ENCODE assay signal across 9 cellular contexts in the genomic region with DNA sequence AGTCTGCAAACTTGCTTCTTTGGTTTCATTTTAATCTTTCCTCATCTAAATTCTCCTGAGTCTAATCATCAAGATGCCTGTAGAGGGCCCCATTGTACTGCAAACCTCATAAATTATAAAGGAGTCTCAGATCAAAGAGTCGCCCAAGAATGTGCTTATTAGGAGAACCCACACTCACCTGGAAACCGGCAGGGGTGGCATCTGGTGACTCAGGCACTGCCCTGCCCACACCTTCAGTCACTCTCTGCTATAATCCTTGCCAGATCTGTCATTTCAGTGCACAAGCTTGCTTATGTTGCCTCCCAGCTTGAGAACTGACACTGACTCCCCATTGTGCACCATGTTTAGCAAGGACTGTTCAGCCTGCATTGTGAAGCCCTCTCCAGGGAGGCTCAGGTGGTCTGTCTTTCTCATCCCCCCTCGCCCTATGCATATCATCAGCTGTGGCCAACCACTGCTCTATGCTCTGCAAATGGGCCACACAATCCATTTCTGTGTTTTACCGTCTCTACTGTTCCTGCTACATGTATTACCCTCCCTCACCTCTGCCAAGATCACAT. TPM values are rescaled to one million over a fixed set of nuclear protein-coding genes. Genes with fewer than 3 reads are reported as not detected.
DNase-seq lines count a peak whose midpoint lies in the region; ATAC-seq and TF ChIP-seq lines count a peak whose summit lies in the region.
"Had no signal": no experiment of that assay in that cellular context is flagged by ENCODE, and none has a peak within 500 bp of the region (broad histone marks: within the 10 kb centered on the region; RNA-seq: fewer than 3 reads in every experiment).

No MANE protein-coding gene starts in this region.

- no peak overlapping the region for H3K27ac Mint-ChIP-seq in nephron
- H3K27ac Mint-ChIP-seq: mesothelial cell of epicardium had no signal

- POLR2A ChIA-PET in AG04449 (lab: Yijun Ruan, JAX) = no interaction called here

- CTCF ChIA-PET in AG04449 (lab: Yijun Ruan, JAX) = interaction anchor here (0.7 to 11.3 kb wide), 39 partner anchors 8 to 1001 kb away, joined by 3 to 404 read pairs (median 5); partner anchors contain the start of gene EPGN

- no peak overlapping the region for H3K4me3 Mint-ChIP-seq in nephron
- H3K4me3 Mint-ChIP-seq: mesothelial cell of epicardium had no signal

- H3K4me3 ChIP-seq in AG04449 (ENCODE audit: low read depth, low read length) (no peak overlapping the region; the same call in 1 of the 2 replicates), epithelial cell of proximal tubule (ENCODE audit: low read depth, low read length) (no peak overlapping the region)

- H3K36me3 Mint-ChIP-seq in nephron (ENCODE audit: low read depth) = no peaks in the 10 kb centered on the region
- H3K36me3 Mint-ChIP-seq: mesothelial cell of epicardium had no signal

- peak; percentile 19 for TF ChIP-seq CTCF in AG04449 (IDR thresholded peaks at IDR 0.05; ENCODE audit: insufficient read depth, low read length, missing control alignments)
- peak; percentile 46; the same call in 2 of the 3 replicates for TF ChIP-seq CTCF in GM12872 (IDR thresholded peaks at IDR 0.05; ENCODE audit: insufficient read depth, low read depth, low read length)
- TF ChIP-seq CTCF in epithelial cell of proximal tubule (conservative IDR thresholded peaks at IDR 0.05; ENCODE audit: low read depth, low read length) = peak; percentile 79
- peak; percentile 41 to 58 (median 55) for TF ChIP-seq CTCF in nephron (IDR thresholded peaks at IDR 0.05; ENCODE audit: unreplicated experiment in 3 of 3)

- ATAC-seq in HG02610 (IDR thresholded peaks at IDR 0.05; ENCODE audit: unreplicated experiment) = peak; percentile 72

- peaks cover 6% of the 10 kb centered on the region for H3K27me3 Mint-ChIP-seq in nephron (ENCODE audit: low read depth)

- no peak for DNase-seq in AG04449 (ENCODE audit: low read depth, low spot score)
- DNase-seq in NCI-H128 (lab: John Stamatoyannopoulos, UW; ENCODE audit: unreplicated experiment) = peak; percentile 9
- DNase-seq in UCSD-AML1 (lab: John Stamatoyannopoulos, UW; ENCODE audit: unreplicated experiment) = peak; percentile 39
- peak; percentile 43 for DNase-seq in epithelial cell of proximal tubule (ENCODE audit: low read depth)
- DNase-seq in NK-92 (lab: John Stamatoyannopoulos, UW; ENCODE audit: unreplicated experiment) = no peak

- H3K4me1 Mint-ChIP-seq in nephron = no peaks in the 10 kb centered on the region

- no peaks in the 10 kb centered on the region for H3K9me3 Mint-ChIP-seq in nephron
- H3K9me3 Mint-ChIP-seq: mesothelial cell of epicardium had no signal

RNA-seq across cellular contexts. Expression of gene EPGN, which starts 12.4 kb away (rescaled TPM):
- 1.9 and 32.6 TPM in 2 replicates for total RNA-seq in epithelial cell of proximal tubule

RNA-seq across cellular contexts. Expression of gene EREG, which starts 44.3 kb away (rescaled TPM):
- 3.1 and 16.0 TPM in 2 replicates for total RNA-seq in epithelial cell of proximal tubule

Comparison
In these comparisons a context has a peak if more than half of its experiments do, and no peak if none do; other contexts are left out.
1. DNase-seq: peak in NCI-H128 (single experiment), UCSD-AML1 (single experiment) and epithelial cell of proximal tubule (single experiment); none in AG04449 (single experiment) and NK-92 (single experiment).
2. CTCF ChIP-seq: peak in every context shown above with its lines; median percentile 79 in epithelial cell of proximal tubule; 55 in nephron; 46 in GM12872; 19 in AG04449.